7 cellular contexts compared by ENCODE assay signal in genomic region chr6:15244605-15245360, GRCh38. TPM values are rescaled to one million over a fixed set of nuclear protein-coding genes. Genes with fewer than 3 reads are reported as not detected.
DNase-seq lines count a peak whose midpoint lies in the region; ATAC-seq and TF ChIP-seq lines count a peak whose summit lies in the region.

No MANE protein-coding gene starts in this region.

- H3K36me3 ChIP-seq in lung (ENCODE audit: control insufficient read depth in 2 of 2, insufficient read depth in 2 of 2, low read length in 2 of 2) = no peaks in the 10 kb centered on the region

- ATAC-seq in HG02588 (IDR thresholded peaks at IDR 0.05; ENCODE audit: unreplicated experiment) (peak; percentile 13), lung (ENCODE audit: insufficient read depth, low FRiP score) (peak; percentile 1)

- H3K4me1 ChIP-seq in lung (ENCODE audit: control insufficient read depth in 2 of 2, insufficient read depth in 2 of 2, low read length in 2 of 2) = peaks cover 2 to 6% of the 10 kb centered on the region in 2 donors

- H3K4me3 ChIP-seq in GM12875 (ENCODE audit: low read depth, low read length) = peak overlapping the region; percentile 68
- H3K4me3 ChIP-seq in lung = peak overlapping the region; percentile 46

- no peaks in the 10 kb centered on the region for H3K9me3 ChIP-seq in lung (ENCODE audit: control insufficient read depth in 2 of 2, insufficient read depth in 1 of 2, low read length in 1 of 2)

- no peaks in the 10 kb centered on the region for H3K27me3 ChIP-seq in lung (ENCODE audit: control insufficient read depth, insufficient read depth)

- WGBS in lung, 2 donors = 0 to 1% methylated on average over 64 to 92 of the region's 92 CpGs

- DNase-seq in NCI-H2029 (lab: John Stamatoyannopoulos, UW) (peak; percentile 80), ecto neural progenitor cell (ENCODE audit: low spot score) (peak; percentile 79), lung (ENCODE audit: low spot score) (peak; percentile 74)
- peak; percentile 59 to 69 for DNase-seq in activated CD4-positive, alpha-beta T cell treated with anti-CD3 and anti-CD28 coated beads for 4 hours
- DNase-seq in stimulated activated CD8-positive, alpha-beta memory T cell treated with anti-CD3 and anti-CD28 coated beads, Interleukin-4, amount 100 ng/mL, for 1 hour (ENCODE audit: low read depth in 2 of 2, low spot score in 1 of 2) = peak; percentile 24 to 33

- TF ChIP-seq CTCF in GM12875 (IDR thresholded peaks at IDR 0.05; ENCODE audit: borderline replicate concordance, insufficient read depth, low read depth, low read length) = no peak
- TF ChIP-seq CTCF in lung (IDR thresholded peaks at IDR 0.05; ENCODE audit: control extremely low read depth, extremely low read depth) = no peak

- H3K27ac ChIP-seq in lung (ENCODE audit: low read depth in 1 of 2, low read length in 1 of 2) = peak overlapping the region; percentile 72 to 99

RNA-seq across cellular contexts. Expression of gene JARID2, which starts 1.1 kb away (rescaled TPM):
- 10 to 100 TPM; 13.5 to 14.8 TPM for total RNA-seq in lung
- 10 to 100 TPM in 1 of 2 donors, 1 to 10 TPM in 1; 3.8 to 10.4 TPM for polyA plus RNA-seq in lung

Comparison
In these comparisons a context has a peak if more than half of its experiments do, and no peak if none do; other contexts are left out.
1. Peak in every context shown above with its lines: DNase-seq, ATAC-seq, H3K4me3 ChIP-seq and H3K27ac ChIP-seq.
2. DNase-seq: peak in every context shown above with its lines; median percentile 80 in NCI-H2029; 79 in ecto neural progenitor cell; 74 in lung; 64 in activated CD4-positive, alpha-beta T cell treated with anti-CD3 and anti-CD28 coated beads for 4 hours; 28 in stimulated activated CD8-positive, alpha-beta memory T cell treated with anti-CD3 and anti-CD28 coated beads, Interleukin-4, amount 100 ng/mL, for 1 hour.